In genomic region chr1:225772323-225772768, GRCh38 we compare ENCODE assay signal across 8 cellular contexts. TPM values are rescaled to one million over a fixed set of nuclear protein-coding genes. Genes with fewer than 3 reads are reported as not detected.
DNase-seq lines count a peak whose midpoint lies in the region; ATAC-seq, FAIRE-seq and TF ChIP-seq lines count a peak whose summit lies in the region.

No MANE protein-coding gene starts in this region.

- no peak for ATAC-seq in GM18858 (IDR thresholded peaks at IDR 0.05; ENCODE audit: unreplicated experiment)

- H2AFZ ChIP-seq in astrocyte (ENCODE audit: low read depth, low read length), result peak overlapping the region; percentile 11

- no peaks in the 10 kb centered on the region for H3K9me3 Mint-ChIP-seq in astrocyte (ENCODE audit: unreplicated experiment)

- peaks cover 68% of the 10 kb centered on the region for H3K4me1 Mint-ChIP-seq in astrocyte (ENCODE audit: low read depth, unreplicated experiment)

- H3K4me3 Mint-ChIP-seq in astrocyte (ENCODE audit: unreplicated experiment), result peak overlapping the region; percentile 36

- H3K27me3 ChIP-seq in astrocyte (ENCODE audit: insufficient read depth, low read length), result no peaks in the 10 kb centered on the region
- no peaks in the 10 kb centered on the region for H3K27me3 ChIP-seq in rectal smooth muscle tissue (ENCODE audit: control insufficient read depth, insufficient read depth, low read length)

- H3K4me1 ChIP-seq in astrocyte (ENCODE audit: insufficient read depth, low read length), result peaks cover 36% of the 10 kb centered on the region
- H3K4me1 ChIP-seq in rectal smooth muscle tissue (ENCODE audit: control insufficient read depth, insufficient read depth, low read length), result peaks cover 20% of the 10 kb centered on the region

- no peaks in the 10 kb centered on the region for H3K79me2 ChIP-seq in astrocyte (ENCODE audit: insufficient read depth, low read length)

- no peak overlapping the region for H3K27ac Mint-ChIP-seq in astrocyte (ENCODE audit: unreplicated experiment)

- H3K27ac ChIP-seq in astrocyte (ENCODE audit: low read depth, low read length), result no peak overlapping the region
- peak overlapping the region; percentile 42 for H3K27ac ChIP-seq in rectal smooth muscle tissue (ENCODE audit: low read depth, low read length)

- TF ChIP-seq CTCF in GM12864 (IDR thresholded peaks at IDR 0.05; ENCODE audit: low read depth, low read length, missing control alignments) (peak; percentile 74), astrocyte (IDR thresholded peaks at IDR 0.05; ENCODE audit: insufficient read depth, low read depth, low read length) (peak; percentile 95)

- H3K36me3 ChIP-seq in astrocyte (ENCODE audit: insufficient read depth, low read length) (no peaks in the 10 kb centered on the region), rectal smooth muscle tissue (ENCODE audit: control insufficient read depth, insufficient read depth, low read length) (no peaks in the 10 kb centered on the region)

- peak; percentile 91 for FAIRE-seq in astrocyte (lab: Jason Lieb, UNC)

- peak overlapping the region; percentile 19 for H3K9ac ChIP-seq in astrocyte (ENCODE audit: low read length)
- H3K9ac ChIP-seq in rectal smooth muscle tissue (ENCODE audit: low read length), result peak overlapping the region; percentile 25

- peak; percentile 61 for DNase-seq in 8988T
- no peak for DNase-seq in GM12864 (ENCODE audit: low read depth)
- DNase-seq in HS-5 (ENCODE audit: low read depth), result peak; percentile 53
- DNase-seq in NCI-H82 treated with DMSO at 0.1 percent for 48 hours (lab: John Stamatoyannopoulos, UW; ENCODE audit: unreplicated experiment), result peak; percentile 92
- DNase-seq in astrocyte (ENCODE audit: low read depth), result peak; percentile 68
- DNase-seq in hypothalamus (lab: John Stamatoyannopoulos, UW), result peak in 46 of 51 donors; percentile 20 to 88 (median 65)

- no peak overlapping the region for H3K4me2 ChIP-seq in astrocyte (ENCODE audit: low read length)

- H3K4me3 ChIP-seq in GM12864 (ENCODE audit: low read depth, low read length), result no peak overlapping the region
- H3K4me3 ChIP-seq in astrocyte (ENCODE audit: insufficient read depth, low read depth, low read length), result no peak overlapping the region
- H3K4me3 ChIP-seq in rectal smooth muscle tissue (ENCODE audit: low read length), result no peak overlapping the region

- no peaks in the 10 kb centered on the region for H3K27me3 Mint-ChIP-seq in astrocyte (ENCODE audit: low read depth, unreplicated experiment)

- H3K36me3 Mint-ChIP-seq in astrocyte (ENCODE audit: low read depth, unreplicated experiment), result no peaks in the 10 kb centered on the region

- no peaks in the 10 kb centered on the region for H4K20me1 ChIP-seq in astrocyte (ENCODE audit: insufficient read depth, low read length)

- no peaks in the 10 kb centered on the region for H3K9me3 ChIP-seq in astrocyte (ENCODE audit: insufficient read depth, low read depth, low read length)

RNA-seq across cellular contexts. Expression of gene SRP9, which starts 5.3 kb away (rescaled TPM):
- 269 and 275 TPM in 2 replicates for total RNA-seq in astrocyte

RNA-seq across cellular contexts. Expression of gene EPHX1, which starts 37.6 kb away (rescaled TPM):
- 82.8 and 96.9 TPM in 2 replicates for total RNA-seq in astrocyte
